Comparison of ENCODE assay signal across 1 cellular context in genomic region chr14:104731249-104731924, GRCh38.
TF ChIP-seq lines count a peak whose summit lies in the region.

No MANE protein-coding gene starts in this region.

TF ChIP-seq in HepG2, 621 proteins besides CTCF, POLR2A, EP300 and RAD21 (continued from another document and continues in another):
- TF ChIP-seq EEA1 (CRISPR knock-in tag; IDR thresholded peaks at IDR 0.05; ENCODE audit: borderline replicate concordance) (no peak), AGO1 (IDR thresholded peaks at IDR 0.05; ENCODE audit: low read depth, low read length, poor library complexity, severe bottlenecking) (peak; percentile 85), YEATS2 (CRISPR knock-in tag; IDR thresholded peaks at IDR 0.05; ENCODE audit: borderline replicate concordance) (no peak), ZNF574 (CRISPR knock-in tag; IDR thresholded peaks at IDR 0.05) (no peak), ZNF280D (CRISPR knock-in tag; IDR thresholded peaks at IDR 0.05) (no peak), MTA3 (CRISPR knock-in tag; IDR thresholded peaks at IDR 0.05) (no peak), DMTF1 (CRISPR knock-in tag; IDR thresholded peaks at IDR 0.05) (no peak), ZNF513 (CRISPR knock-in tag; conservative IDR thresholded peaks at IDR 0.05) (no peak), GLI4 (CRISPR knock-in tag; IDR thresholded peaks at IDR 0.05; ENCODE audit: borderline replicate concordance) (no peak), RAD51 (IDR thresholded peaks at IDR 0.05; ENCODE audit: borderline replicate concordance) (no peak), AFF4 (CRISPR knock-in tag; IDR thresholded peaks at IDR 0.05) (no peak), ZNF558 (CRISPR knock-in tag; IDR thresholded peaks at IDR 0.05; ENCODE audit: borderline replicate concordance) (no peak), ZNF567 (CRISPR knock-in tag; IDR thresholded peaks at IDR 0.05; ENCODE audit: borderline replicate concordance) (no peak), ZNF44 (CRISPR knock-in tag; IDR thresholded peaks at IDR 0.05) (no peak), ZNF710 (CRISPR knock-in tag; IDR thresholded peaks at IDR 0.05; ENCODE audit: borderline replicate concordance) (no peak), ZNF230 (CRISPR knock-in tag; IDR thresholded peaks at IDR 0.05) (no peak), NFIB (CRISPR knock-in tag; IDR thresholded peaks at IDR 0.05; ENCODE audit: borderline replicate concordance) (no peak), ZNF224 (CRISPR knock-in tag; IDR thresholded peaks at IDR 0.05) (no peak), ZBTB21 (CRISPR knock-in tag; IDR thresholded peaks at IDR 0.05) (no peak), MYC (CRISPR knock-in tag; IDR thresholded peaks at IDR 0.05; ENCODE audit: borderline replicate concordance) (peak; percentile 37; the same call in 1 of the 2 replicates), XBP1 (CRISPR knock-in tag; IDR thresholded peaks at IDR 0.05) (no peak), NAIF1 (CRISPR knock-in tag; IDR thresholded peaks at IDR 0.05; ENCODE audit: borderline replicate concordance) (no peak), ZNF138 (CRISPR knock-in tag; IDR thresholded peaks at IDR 0.05; ENCODE audit: low read depth) (no peak), ZNF30 (CRISPR knock-in tag; IDR thresholded peaks at IDR 0.05) (no peak), ZFP90 (CRISPR knock-in tag; IDR thresholded peaks at IDR 0.05; ENCODE audit: borderline replicate concordance) (no peak), GATAD2A (CRISPR knock-in tag; IDR thresholded peaks at IDR 0.05) (no peak), PBX3 (CRISPR knock-in tag; IDR thresholded peaks at IDR 0.05; ENCODE audit: borderline replicate concordance) (no peak), PATZ1 (CRISPR knock-in tag; IDR thresholded peaks at IDR 0.05) (peak; percentile 42; the same call in 1 of the 2 replicates), HIC2 (CRISPR knock-in tag; IDR thresholded peaks at IDR 0.05; ENCODE audit: low read depth) (no peak), TEAD2 (CRISPR knock-in tag; IDR thresholded peaks at IDR 0.05) (no peak), SAFB2 (CRISPR knock-in tag; IDR thresholded peaks at IDR 0.05; ENCODE audit: borderline replicate concordance, low read depth) (no peak), HNRNPL (IDR thresholded peaks at IDR 0.05; ENCODE audit: low read depth, low read length) (0 out of 2 replicates have a peak, but pooled peaks have one; percentile 49), TERF1 (CRISPR knock-in tag; IDR thresholded peaks at IDR 0.05) (no peak)
